Comparison of ENCODE assay signal across 9 cellular contexts in genomic region chr13:57630661-57631606, GRCh38. TPM values are rescaled to one million over a fixed set of nuclear protein-coding genes. Genes with fewer than 3 reads are reported as not detected.
DNase-seq lines count a peak whose midpoint lies in the region; ATAC-seq and TF ChIP-seq lines count a peak whose summit lies in the region.
"Had no signal": no experiment of that assay in that cellular context is flagged by ENCODE, and none has a peak within 500 bp of the region (broad histone marks: within the 10 kb centered on the region; RNA-seq: fewer than 3 reads in every experiment).

No MANE protein-coding gene starts in this region.

- intact Hi-C loops in head of caudate nucleus (cut with DNase I), result loop anchor here (10.0 kb wide), 1 partner anchor 104 kb away; no protein-coding TSS in a partner anchor

- DNase-seq in stimulated activated naive CD8-positive, alpha-beta T cell treated with anti-CD3 and anti-CD28 coated beads, Interleukin-15, Interleukin-2, amounts not matched to agents 100 U/mL and 50 U/mL, for 24 hours, result no peak
- no peak for DNase-seq in activated T-cell treated with anti-CD3 and anti-CD28 coated beads, Interleukin-2, amount 50 U/mL, for 72 hours
- DNase-seq in head of caudate nucleus, result peak; percentile 26 to 85 (median 66)
- DNase-seq in osteoblast (ENCODE audit: insufficient read length, low spot score, missing footprints), result peak; percentile 83

- no peaks in the 10 kb centered on the region for H3K36me3 ChIP-seq in osteoblast (ENCODE audit: insufficient read depth, low read length)

- H3K9me3 ChIP-seq in osteoblast (ENCODE audit: low read depth, low read length), result peaks cover 5% of the 10 kb centered on the region

- peaks cover 73% of the 10 kb centered on the region for H3K27me3 Mint-ChIP-seq in stimulated activated naive CD8-positive, alpha-beta T cell treated with anti-CD3 and anti-CD28 coated beads, Interleukin-15, Interleukin-2, amounts not matched to agents 100 ng/mL and 50 ng/mL, for 24 hours
- H3K27me3 Mint-ChIP-seq in activated T-cell treated with anti-CD3 and anti-CD28 coated beads, Interleukin-2, amount 50 U/mL, for 72 hours (ENCODE audit: low read depth), result peaks cover 66% of the 10 kb centered on the region

- peak overlapping the region; percentile 79 for H2AFZ ChIP-seq in osteoblast (ENCODE audit: low read length)

- H3K36me3 Mint-ChIP-seq in stimulated activated naive CD8-positive, alpha-beta T cell treated with anti-CD3 and anti-CD28 coated beads, Interleukin-15, Interleukin-2, amounts not matched to agents 100 ng/mL and 50 ng/mL, for 24 hours (ENCODE audit: low read depth), result no peaks in the 10 kb centered on the region
- H3K36me3 Mint-ChIP-seq in activated T-cell treated with anti-CD3 and anti-CD28 coated beads, Interleukin-2, amount 50 U/mL, for 72 hours (ENCODE audit: insufficient read depth in 2 of 2), result peaks cover 10 to 15% of the 10 kb centered on the region in 2 donors

- peaks cover 21% of the 10 kb centered on the region for H3K4me1 ChIP-seq in osteoblast (ENCODE audit: insufficient read depth, low read length)

- H3K9me3 Mint-ChIP-seq in stimulated activated naive CD8-positive, alpha-beta T cell treated with anti-CD3 and anti-CD28 coated beads, Interleukin-15, Interleukin-2, amounts not matched to agents 100 ng/mL and 50 ng/mL, for 24 hours, result peaks cover 4% of the 10 kb centered on the region
- peaks cover 0 to 2% of the 10 kb centered on the region in 2 donors for H3K9me3 Mint-ChIP-seq in activated T-cell treated with anti-CD3 and anti-CD28 coated beads, Interleukin-2, amount 50 U/mL, for 72 hours

- no peak for TF ChIP-seq CTCF in osteoblast (IDR thresholded peaks at IDR 0.05; ENCODE audit: extremely low read depth, low read depth, low read length)

- ATAC-seq in stimulated activated naive CD8-positive, alpha-beta T cell treated with anti-CD3 and anti-CD28 coated beads, Interleukin-15, Interleukin-2, amounts not matched to agents 100 U/mL and 50 U/mL, for 24 hours, result no peak
- peak; percentile 37 to 38 for ATAC-seq in activated T-cell treated with anti-CD3 and anti-CD28 coated beads, Interleukin-2, amount 50 U/mL, for 72 hours (replicated peaks in 1 of 2)
- ATAC-seq in GM21786 (IDR thresholded peaks at IDR 0.05; ENCODE audit: unreplicated experiment), result no peak
- ATAC-seq in HG02970 (IDR thresholded peaks at IDR 0.05; ENCODE audit: low FRiP score, unreplicated experiment), result no peak
- ATAC-seq in GM18873 (IDR thresholded peaks at IDR 0.05; ENCODE audit: low FRiP score, unreplicated experiment), result no peak

- no peaks in the 10 kb centered on the region for H3K79me2 ChIP-seq in osteoblast (ENCODE audit: insufficient read depth, low read length)

- H3K4me1 Mint-ChIP-seq in stimulated activated naive CD8-positive, alpha-beta T cell treated with anti-CD3 and anti-CD28 coated beads, Interleukin-15, Interleukin-2, amounts not matched to agents 100 ng/mL and 50 ng/mL, for 24 hours (ENCODE audit: low read depth), result peaks cover 44% of the 10 kb centered on the region
- peaks cover 32% of the 10 kb centered on the region for H3K4me1 Mint-ChIP-seq in activated T-cell treated with anti-CD3 and anti-CD28 coated beads, Interleukin-2, amount 50 U/mL, for 72 hours (ENCODE audit: low read depth)

- H3K27ac ChIP-seq in osteoblast (ENCODE audit: low read depth, low read length), result no peak overlapping the region

- H3K27ac Mint-ChIP-seq in stimulated activated naive CD8-positive, alpha-beta T cell treated with anti-CD3 and anti-CD28 coated beads, Interleukin-15, Interleukin-2, amounts not matched to agents 100 ng/mL and 50 ng/mL, for 24 hours, result no peak overlapping the region
- H3K27ac Mint-ChIP-seq in activated T-cell treated with anti-CD3 and anti-CD28 coated beads, Interleukin-2, amount 50 U/mL, for 72 hours, result peak overlapping the region; percentile 33

- H3K4me2 ChIP-seq in osteoblast (ENCODE audit: insufficient read depth, low read length), result peak overlapping the region; percentile 80

- H3K4me3 Mint-ChIP-seq in stimulated activated naive CD8-positive, alpha-beta T cell treated with anti-CD3 and anti-CD28 coated beads, Interleukin-15, Interleukin-2, amounts not matched to agents 100 ng/mL and 50 ng/mL, for 24 hours, result peak overlapping the region; percentile 73
- H3K4me3 Mint-ChIP-seq in activated T-cell treated with anti-CD3 and anti-CD28 coated beads, Interleukin-2, amount 50 U/mL, for 72 hours, result peak overlapping the region; percentile 83 to 91

- H3K4me3 ChIP-seq in osteoblast (ENCODE audit: insufficient read depth, low read length), result peak overlapping the region; percentile 69

- peaks cover 56% of the 10 kb centered on the region for H3K27me3 ChIP-seq in osteoblast (ENCODE audit: insufficient read depth, low read length)

- no peaks in the 10 kb centered on the region for H4K20me1 ChIP-seq in osteoblast (ENCODE audit: insufficient read depth, low read length)

RNA-seq across cellular contexts. Expression of gene PCDH17, which starts 0.6 kb away (rescaled TPM):
- total RNA-seq in activated T-cell treated with anti-CD3 and anti-CD28 coated beads, Interleukin-2, amount 50 U/mL, for 72 hours, result under 1 TPM in 1 of 2 donors, not detected in 1; 0.07 TPM
- total RNA-seq in osteoblast, result under 0.01 and 0.59 TPM in 2 replicates
- total RNA-seq: activated naive CD4-positive, alpha-beta T cell treated with anti-CD3 and anti-CD28 coated beads, Interleukin-2, amount 50 U/mL, for 72 hours had no signal

Comparison
In these comparisons a context has a peak if more than half of its experiments do, and no peak if none do; other contexts are left out.
1. ATAC-seq: peak in activated T-cell treated with anti-CD3 and anti-CD28 coated beads, Interleukin-2, amount 50 U/mL, for 72 hours (2 of 2); none in stimulated activated naive CD8-positive, alpha-beta T cell treated with anti-CD3 and anti-CD28 coated beads, Interleukin-15, Interleukin-2, amounts not matched to agents 100 U/mL and 50 U/mL, for 24 hours (single experiment), GM21786 (single experiment), HG02970 (single experiment) and GM18873 (single experiment).
2. DNase-seq: peak in head of caudate nucleus (42 of 42) and osteoblast (single experiment); none in stimulated activated naive CD8-positive, alpha-beta T cell treated with anti-CD3 and anti-CD28 coated beads, Interleukin-15, Interleukin-2, amounts not matched to agents 100 U/mL and 50 U/mL, for 24 hours (single experiment) and activated T-cell treated with anti-CD3 and anti-CD28 coated beads, Interleukin-2, amount 50 U/mL, for 72 hours (0 of 2).